ENCODE assay signal across 30 cellular contexts in genomic region chr20:16555754-16556153, GRCh38. TPM values are rescaled to one million over a fixed set of nuclear protein-coding genes. Genes with fewer than 3 reads are reported as not detected.
DNase-seq lines count a peak whose midpoint lies in the region; ATAC-seq and TF ChIP-seq lines count a peak whose summit lies in the region.
"Had no signal": no experiment of that assay in that cellular context is flagged by ENCODE, and none has a peak within 500 bp of the region (broad histone marks: within the 10 kb centered on the region; RNA-seq: fewer than 3 reads in every experiment).

No MANE protein-coding gene starts in this region.

- POLR2A ChIA-PET in RWPE1 (lab: Yijun Ruan, JAX; ENCODE audit: low non-redundant PET): no interaction called here

- H3K4me2 ChIP-seq in GM23248 (ENCODE audit: unreplicated experiment): no peak overlapping the region

- H3K9me3 ChIP-seq in GM23248 (ENCODE audit: low read depth): no peaks in the 10 kb centered on the region
- no peaks in the 10 kb centered on the region for H3K9me3 ChIP-seq in esophagus muscularis mucosa
- H3K9me3 ChIP-seq: gastroesophageal sphincter, lower lobe of right lung, prostate gland, sigmoid colon, tibial nerve had no signal

- in situ Hi-C loops in GM23248 (cut with MboI): no loop called here

- no peak for TF ChIP-seq EP300 in esophagus muscularis mucosa (IDR thresholded peaks at IDR 0.05)

- no peaks in the 10 kb centered on the region for H4K20me1 ChIP-seq in GM23248 (ENCODE audit: insufficient read depth)

- H2AFZ ChIP-seq in GM23248: no peak overlapping the region

- H3K9ac ChIP-seq in GM23248: no peak overlapping the region

- no peaks in the 10 kb centered on the region for H3K36me3 ChIP-seq in GM23248 (ENCODE audit: low read depth)
- no peaks in the 10 kb centered on the region for H3K36me3 ChIP-seq in esophagus muscularis mucosa
- H3K36me3 ChIP-seq: gastroesophageal sphincter, lower lobe of right lung, prostate gland, sigmoid colon, WERI-Rb-1 had no signal

- H3K4me3 ChIP-seq in GM23248: no peak overlapping the region
- no peak overlapping the region for H3K4me3 ChIP-seq in retinal pigment epithelial cell (ENCODE audit: low read length)
- no peak overlapping the region for H3K4me3 ChIP-seq in esophagus muscularis mucosa
- H3K4me3 ChIP-seq: gastroesophageal sphincter, K562, lower lobe of right lung, prostate gland, sigmoid colon, tibial nerve had no signal

- DNase-seq in GM23248 (peak; percentile 40), RWPE1 (ENCODE audit: low spot score) (peak; percentile 16), fibroblast of gingiva (ENCODE audit: low read depth) (peak; percentile 40), retinal pigment epithelial cell (ENCODE audit: low read depth) (peak; percentile 21), esophagus muscularis mucosa (ENCODE audit: extremely low spot score) (no peak)
- DNase-seq in stimulated activated CD4-positive, alpha-beta T cell treated with anti-CD3 and anti-CD28 coated beads, Interleukin-15, amount 100 ng/mL, for 24 hours: no peak
- DNase-seq: activated CD4-positive, alpha-beta T cell treated with anti-CD3 and anti-CD28 coated beads for 4 hours; activated CD8-positive, alpha-beta memory T cell treated with anti-CD3 and anti-CD28 coated beads for 24 hours; activated effector memory CD4-positive, alpha-beta T cell treated with Interleukin-2 at 50 U/mL for 16 hours; aorta; caudate nucleus; cortex of kidney; effector memory CD8-positive, alpha-beta T cell; hippocampal formation; lower lobe of right lung; naive thymus-derived CD8-positive, alpha-beta T cell; NCI-H1092 treated with DMSO at 0.1 percent for 48 hours; NCI-H187 treated with DMSO at 0.1 percent for 48 hours; NCI-H526; NK-92 treated with Interleukin-12 subunit alpha and Interleukin-12 subunit beta, amount 100 ng/mL, for 24 hours; nucleus accumbens; Right ventricle myocardium superior; sigmoid colon; stimulated activated CD4-positive, alpha-beta T cell treated with anti-CD3 and anti-CD28 coated beads, Interleukin-4, amount 100 ng/mL, for 4 hours; WERI-Rb-1 had no signal

- ATAC-seq in GM21381 (IDR thresholded peaks at IDR 0.05; ENCODE audit: unreplicated experiment): no peak
- ATAC-seq: effector memory CD8-positive, alpha-beta T cell; gastroesophageal sphincter; K562; naive thymus-derived CD8-positive, alpha-beta T cell had no signal

- no peaks in the 10 kb centered on the region for H3F3A ChIP-seq in GM23248 (ENCODE audit: insufficient read depth)

- peaks cover 10% of the 10 kb centered on the region; the same call in 1 of the 2 replicates for H3K4me1 ChIP-seq in GM23248 (ENCODE audit: insufficient read depth)
- peaks cover 3 to 25% (median 23%) of the 10 kb centered on the region in 4 donors for H3K4me1 ChIP-seq in esophagus muscularis mucosa
- H3K4me1 ChIP-seq: prostate gland had no signal

- H3K9me2 ChIP-seq in GM23248 (ENCODE audit: insufficient read depth): no peaks in the 10 kb centered on the region

- no peak for TF ChIP-seq POLR2A in esophagus muscularis mucosa (IDR thresholded peaks at IDR 0.05; ENCODE audit: low read depth)

- no peaks in the 10 kb centered on the region for H3K79me2 ChIP-seq in GM23248 (ENCODE audit: insufficient read depth)

- no peak overlapping the region for H3K27ac ChIP-seq in GM23248
- peak overlapping the region; percentile 30; the same call in 1 of the 2 replicates for H3K27ac ChIP-seq in RWPE1
- H3K27ac ChIP-seq in esophagus muscularis mucosa (replicated peaks in 1 of 4): no peak overlapping the region
- H3K27ac ChIP-seq: gastroesophageal sphincter, lower lobe of right lung, prostate gland, sigmoid colon, tibial nerve, WERI-Rb-1 had no signal

- no peaks in the 10 kb centered on the region for H3K27me3 ChIP-seq in GM23248 (replicated peaks; ENCODE audit: insufficient read depth)
- no peaks in the 10 kb centered on the region for H3K27me3 ChIP-seq in esophagus muscularis mucosa
- H3K27me3 ChIP-seq: gastroesophageal sphincter, sigmoid colon, tibial nerve had no signal

- intact Hi-C loops in esophagus muscularis mucosa (cut with DNase I): no loop called here

- CTCF ChIA-PET in RWPE1 (lab: Yijun Ruan, JAX): no interaction called here

- TF ChIP-seq CTCF in RWPE1 (conservative IDR thresholded peaks at IDR 0.05; ENCODE audit: low read depth): no peak
- no peak for TF ChIP-seq CTCF in retinal pigment epithelial cell (conservative IDR thresholded peaks at IDR 0.05; ENCODE audit: low read depth, low read length)
- no peak for TF ChIP-seq CTCF in esophagus muscularis mucosa (IDR thresholded peaks at IDR 0.05)

RNA-seq across cellular contexts. Expression of gene KIF16B, which starts 17.5 kb away (rescaled TPM):
- total RNA-seq in GM23248 (2014; rRNA removed; shearing (Covaris generic)): 1.7 and 3.9 TPM in 2 replicates
- polyA plus RNA-seq in GM23248 (2016; fragmentation: Nextera tagmentation; extraction: Ambion mirVana): 2.6 and 3.0 TPM in 2 replicates
- total RNA-seq in esophagus muscularis mucosa: 10 to 100 TPM; 15.4 to 21.1 (median 19.3) TPM

Comparison
In these comparisons a context has a peak if more than half of its experiments do, and no peak if none do; other contexts are left out.
1. DNase-seq: peak in GM23248 (single experiment), RWPE1 (single experiment), fibroblast of gingiva (single experiment) and retinal pigment epithelial cell (single experiment); none in esophagus muscularis mucosa (single experiment) and stimulated activated CD4-positive, alpha-beta T cell treated with anti-CD3 and anti-CD28 coated beads, Interleukin-15, amount 100 ng/mL, for 24 hours (single experiment).